In the genomic region with DNA sequence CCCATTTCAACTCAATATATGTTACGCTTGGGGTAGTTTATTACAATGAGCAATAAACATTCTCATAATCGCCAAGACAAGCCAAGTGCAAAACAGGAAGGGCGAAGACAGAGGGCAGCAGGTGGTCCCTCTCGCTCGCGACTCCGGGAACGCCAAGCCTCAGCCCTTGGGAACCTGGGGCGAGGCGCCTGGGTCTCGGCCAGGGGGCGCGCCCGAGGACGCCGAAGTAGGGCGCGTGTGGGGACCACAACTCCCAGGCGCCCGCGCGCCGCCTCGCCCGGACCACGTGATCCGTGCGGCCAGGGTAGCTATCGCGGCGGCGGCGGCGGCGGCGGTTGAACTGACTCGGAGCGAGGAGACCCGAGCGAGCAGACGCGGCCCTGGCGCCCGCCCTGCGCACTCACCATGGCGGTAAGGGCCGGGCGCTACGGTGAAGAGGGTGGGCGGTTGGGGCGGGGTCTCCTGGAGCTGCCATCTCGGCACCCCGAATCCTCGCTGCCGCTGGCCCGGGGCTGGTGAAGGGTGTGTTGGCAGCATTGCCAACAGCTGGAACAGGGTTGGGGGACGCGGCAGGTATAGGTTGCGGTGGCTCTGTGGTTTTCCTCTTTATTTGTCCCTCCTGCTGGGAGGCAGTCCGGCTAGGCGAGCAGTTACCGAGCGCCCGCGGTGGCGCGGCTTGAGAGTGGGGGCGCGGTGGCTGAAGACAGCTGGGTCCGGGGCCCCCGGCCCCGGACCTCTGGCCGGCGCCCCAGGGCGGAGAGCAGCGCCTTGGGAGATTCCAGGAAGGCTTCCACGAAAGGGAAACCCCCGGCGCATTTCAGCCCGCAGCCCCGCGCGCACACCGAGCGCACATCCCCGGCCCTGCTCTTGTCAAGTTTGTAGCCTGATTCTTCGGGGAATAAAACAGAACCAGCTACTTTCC, we compare ENCODE assay signal across 8 cellular contexts. TPM values are rescaled to one million over a fixed set of nuclear protein-coding genes. Genes with fewer than 3 reads are reported as not detected.
A peak's percentile ranks its signal among the peaks of the same experiment; 100 is the strongest.
DNase-seq lines count a peak whose midpoint lies in the region; ATAC-seq and TF ChIP-seq lines count a peak whose summit lies in the region.

A gene with protein sequence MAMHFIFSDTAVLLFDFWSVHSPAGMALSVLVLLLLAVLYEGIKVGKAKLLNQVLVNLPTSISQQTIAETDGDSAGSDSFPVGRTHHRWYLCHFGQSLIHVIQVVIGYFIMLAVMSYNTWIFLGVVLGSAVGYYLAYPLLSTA (plus strand): TSS at position 338 of the 922 bp plus-strand sequence. CDS start 68 bp downstream, at position 406.

- no peak within 1 kb of the TSS for H3K27ac Mint-ChIP-seq in activated B cell treated with CpG ODN at 0.5 μM for 24 hours

- BruUV-seq in A673 (replicated peaks; lab: Mats Ljungman, UMichigan) = no TSS peak

- H3K4me1 Mint-ChIP-seq in activated B cell treated with CpG ODN at 0.5 μM for 24 hours = peaks cover 13% of the 10 kb centered on the region

- peak; percentile 47 for TF ChIP-seq CTCF in A673 (conservative IDR thresholded peaks at IDR 0.05; ENCODE audit: low read depth, low read length)
- no peak for TF ChIP-seq CTCF in activated B cell treated with CpG ODN at 0.5 μM for 24 hours (IDR thresholded peaks at IDR 0.05)

- peaks cover 2% of the 10 kb centered on the region for H3K27me3 Mint-ChIP-seq in activated B cell treated with CpG ODN at 0.5 μM for 24 hours

- no peaks in the 10 kb centered on the region for H3K9me3 Mint-ChIP-seq in activated B cell treated with CpG ODN at 0.5 μM for 24 hours

- POLR2A ChIA-PET in A673 (lab: Charles Lee; ENCODE audit: low non-redundant PET) (no interaction called here), activated B cell treated with CpG ODN at 0.5 μM for 24 hours (lab: Charles Lee) (interaction anchor here (0.7 to 1.3 kb wide), 3 partner anchors 68 to 124 kb away, joined by 3 to 5 read pairs (median 4); partner anchors contain the start of genes CDC26, FKBP15, PRPF4 and SLC31A1)

- H3K9me3 ChIP-seq in A673 (ENCODE audit: low read depth, low read length, poor library complexity, severe bottlenecking) = no peaks in the 10 kb centered on the region

- ATAC-seq in GM18520 (IDR thresholded peaks at IDR 0.05; ENCODE audit: unreplicated experiment) (peak; percentile 95), HG03095 (IDR thresholded peaks at IDR 0.05; ENCODE audit: unreplicated experiment) (peak; percentile 97), activated B cell treated with CpG ODN at 0.5 μM for 24 hours (ENCODE audit: low read depth) (peak; percentile 94)

- DNase-seq in A673 (ENCODE audit: low spot score) = peak; percentile 93
- peak; percentile 90 for DNase-seq in NCI-H2171 treated with DMSO at 0.1 percent for 48 hours (lab: John Stamatoyannopoulos, UW)
- peak; percentile 80 for DNase-seq in activated B cell treated with CpG ODN at 0.5 μM for 24 hours
- DNase-seq in caudate nucleus (lab: John Stamatoyannopoulos, UW) = peak in 60 of 61 donors; percentile 33 to 94 (median 83)
- DNase-seq in iris pigment epithelial cell (ENCODE audit: low read depth) = peak; percentile 86
- DNase-seq in stimulated activated CD4-positive, alpha-beta T cell treated with anti-CD3 and anti-CD28 coated beads, Interleukin-12 subunit alpha, Interleukin-12 subunit beta, amount 100 ng/mL, for 24 hours (ENCODE audit: low read depth in 2 of 2) = peak; percentile 76 to 87

- H3K36me3 Mint-ChIP-seq in activated B cell treated with CpG ODN at 0.5 μM for 24 hours (ENCODE audit: low read depth) = no peaks in the 10 kb centered on the region

- peaks cover 7% of the 10 kb centered on the region for H3K27me3 ChIP-seq in A673 (replicated peaks; ENCODE audit: insufficient read depth, low read depth, low read length, poor library complexity)

- peak within 1 kb of the TSS; percentile 84 for H3K4me3 Mint-ChIP-seq in activated B cell treated with CpG ODN at 0.5 μM for 24 hours

- H3K36me3 ChIP-seq in A673 (ENCODE audit: insufficient read depth, low read length, poor library complexity, severe bottlenecking) = no peaks in the 10 kb centered on the region

- H3K27ac ChIP-seq in A673 (ENCODE audit: low read depth, low read length, poor library complexity, severe bottlenecking) (peak within 1 kb of the TSS; percentile 35), caudate nucleus (ENCODE audit: low read depth, low read length) (peak within 1 kb of the TSS; percentile 87)

- intact Hi-C loops in A673 (cut with micrococcal nuclease; ENCODE audit: unreplicated experiment) (no loop called here), activated B cell treated with CpG ODN at 0.5 μM for 24 hours (cut with micrococcal nuclease) (loop anchor here (1.0 to 10.0 kb wide), 7 partner anchors 70 to 1666 kb away; partner anchors contain the start of genes ALAD, CDC26, ECPAS and FKBP15)

- peak within 1 kb of the TSS; percentile 93 for H3K4me3 ChIP-seq in A673 (ENCODE audit: low read depth, low read length, poor library complexity, severe bottlenecking)

- CTCF ChIA-PET in A673 (lab: Charles Lee) (interaction anchor here (0.5 kb wide), 1 partner anchor 70 kb away, joined by 3 read pairs; the partner anchor contains the start of genes FKBP15 and SLC31A1), activated B cell treated with CpG ODN at 0.5 μM for 24 hours (lab: Charles Lee) (interaction anchor here (0.8 to 1.0 kb wide), 2 partner anchors 8 to 505 kb away, joined by 3 read pairs; no protein-coding TSS in a partner anchor)

- H3K4me1 ChIP-seq in A673 (ENCODE audit: insufficient read depth, low read length, poor library complexity, severe bottlenecking) = peaks cover 8% of the 10 kb centered on the region

RNA-seq across cellular contexts. Expression of the gene that starts here (rescaled TPM):
- total RNA-seq in A673 (2021) (2.8 and 3.4 TPM in 2 replicates), activated B cell treated with CpG ODN at 0.5 μM for 24 hours (0.93 and 1.1 TPM in 2 replicates)

Comparison
In these comparisons a context has a peak if more than half of its experiments do, and no peak if none do; other contexts are left out.
1. Peak in every context shown above with its lines: DNase-seq, ATAC-seq, H3K4me3 ChIP-seq and H3K27ac ChIP-seq.